21 cellular contexts compared by ENCODE assay signal in genomic region chrX:18545771-18546170, GRCh38.
DNase-seq lines count a peak whose midpoint lies in the region; ATAC-seq, FAIRE-seq and TF ChIP-seq lines count a peak whose summit lies in the region.
"Had no signal": no experiment of that assay in that cellular context is flagged by ENCODE, and none has a peak within 500 bp of the region (broad histone marks: within the 10 kb centered on the region; RNA-seq: fewer than 3 reads in every experiment).

No MANE protein-coding gene starts in this region.

- FAIRE-seq in HepG2 (lab: Jason Lieb, UNC), result peak; percentile 89
- FAIRE-seq: GM12891, GM18507 had no signal

- CTCF ChIA-PET in Calu3 (lab: Charles Lee), result interaction anchor here (1.0 kb wide), 1 partner anchor 10 kb away, joined by 3 read pairs; no protein-coding TSS in a partner anchor
- CTCF ChIA-PET in HepG2 (lab: Yijun Ruan, JAX; ENCODE audit: low intra/inter-chr PET ratio, low total read pairs), result no interaction called here

- H3K27me3 Mint-ChIP-seq in Calu3 (ENCODE audit: unreplicated experiment), result no peaks in the 10 kb centered on the region
- H3K27me3 Mint-ChIP-seq: B cell; CD4-positive, alpha-beta T cell had no signal

- BruUV-seq in Calu3 (replicated peaks; lab: Mats Ljungman, UMichigan) (no TSS peak), HepG2 (replicated peaks; lab: Mats Ljungman, UMichigan) (no TSS peak)

- TF ChIP-seq EP300 in HepG2 (IDR thresholded peaks at IDR 0.05; ENCODE audit: low read depth in 2 of 2, low read length in 2 of 2), result no peak
- no peak for TF ChIP-seq EP300 in HepG2 (CRISPR knock-in tag; IDR thresholded peaks at IDR 0.05; ENCODE audit: borderline replicate concordance)

- no peak overlapping the region for H3K9ac ChIP-seq in HepG2 (ENCODE audit: insufficient read depth, low read depth, low read length)
- H3K9ac ChIP-seq: BLaER1 had no signal

- no peaks in the 10 kb centered on the region for H3K36me3 Mint-ChIP-seq in Calu3 (ENCODE audit: insufficient read depth, unreplicated experiment)

- H3K4me1 Mint-ChIP-seq in Calu3 (ENCODE audit: low read depth, unreplicated experiment), result peaks cover 26% of the 10 kb centered on the region
- H3K4me1 Mint-ChIP-seq: CD8-positive, alpha-beta memory T cell had no signal

- no peak for DNase-seq in Calu3
- peak; percentile 20 for DNase-seq in SW480 (ENCODE audit: low spot score)
- peak; percentile 69 for DNase-seq in HepG2 (ENCODE audit: low spot score)
- no peak for DNase-seq in AML-193 (lab: John Stamatoyannopoulos, UW)
- DNase-seq in CD1c-positive myeloid dendritic cell (ENCODE audit: extremely low spot score), result no peak
- no peak for DNase-seq in H4 (ENCODE audit: low spot score)
- DNase-seq: 8988T; CD4-positive, alpha-beta T cell; CD8-positive, alpha-beta memory T cell; DMS79 treated with DMSO at 0.1 percent for 48 hours; GF-D8; GOT3; H7; HCEC 1CT had no signal

- WGBS in HepG2 (ENCODE audit: low lambda C conversion rate), result 33% methylated on average over 2 of the region's 2 CpGs

- H3K27me3 ChIP-seq in HepG2 (ENCODE audit: control insufficient read depth in 1 of 2, insufficient read depth in 2 of 2, low read length in 2 of 2) (no peaks in the 10 kb centered on the region), neutrophil (no peaks in the 10 kb centered on the region)

- no peak for TF ChIP-seq RAD21 in HepG2 (CRISPR knock-in tag; IDR thresholded peaks at IDR 0.05)

- H3K27ac ChIP-seq in HepG2 (ENCODE audit: extremely low read length, insufficient read depth, low read length) (peak overlapping the region; percentile 50), neutrophil (peak overlapping the region; percentile 72)
- H3K27ac ChIP-seq: BLaER1, C4-2B had no signal

- H3K9me3 Mint-ChIP-seq in Calu3 (ENCODE audit: low read depth, unreplicated experiment), result no peaks in the 10 kb centered on the region

- H3K4me2 ChIP-seq in HepG2 (ENCODE audit: low read depth, low read length), result peak overlapping the region; percentile 42
- H3K4me2 ChIP-seq: BLaER1 had no signal

- ATAC-seq in HepG2 (peak; percentile 80), HG02870 (IDR thresholded peaks at IDR 0.05; ENCODE audit: unreplicated experiment) (no peak)

- peaks cover 20% of the 10 kb centered on the region for H3K4me1 ChIP-seq in HepG2 (ENCODE audit: insufficient read depth, low read length)
- peaks cover 10 to 15% of the 10 kb centered on the region in 2 experiments for H3K4me1 ChIP-seq in neutrophil (ENCODE audit: control insufficient read depth in 1 of 2, insufficient read depth in 1 of 2, low read depth in 1 of 2, low read length in 1 of 2)
- H3K4me1 ChIP-seq: BLaER1 had no signal

- no peak overlapping the region for H2AFZ ChIP-seq in HepG2 (ENCODE audit: low read length)

- no peak overlapping the region for H3K4me3 Mint-ChIP-seq in Calu3 (ENCODE audit: low read depth, unreplicated experiment)
- H3K4me3 Mint-ChIP-seq: B cell; CD4-positive, alpha-beta T cell; CD8-positive, alpha-beta memory T cell had no signal

- H3K27ac Mint-ChIP-seq in Calu3 (ENCODE audit: unreplicated experiment), result peak overlapping the region; percentile 67
- H3K27ac Mint-ChIP-seq: B cell; CD4-positive, alpha-beta T cell; CD8-positive, alpha-beta memory T cell had no signal

- in situ Hi-C loops in HepG2 (cut with HindIII; ENCODE audit: extremely low pct_ligation_motif_present, low pct_unique_long_range_greater_than_20kb), result no loop called here

- TF ChIP-seq POLR2A in HepG2 (IDR thresholded peaks at IDR 0.05; ENCODE audit: insufficient read depth in 1 of 2, low read depth in 2 of 2, low read length in 2 of 2), result no peak

- H3K9me3 ChIP-seq in HepG2 (ENCODE audit: low read length) (no peaks in the 10 kb centered on the region), neutrophil (no peaks in the 10 kb centered on the region)
- H3K9me3 ChIP-seq: BLaER1 had no signal

- intact Hi-C loops in Calu3 (cut with micrococcal nuclease; ENCODE audit: unreplicated experiment) (loop anchor here (10.0 kb wide), 1 partner anchor 111 kb away; no protein-coding TSS in a partner anchor), HepG2 (cut with micrococcal nuclease; ENCODE audit: unreplicated experiment) (no loop called here)

- H4K20me1 ChIP-seq in HepG2 (ENCODE audit: insufficient read depth, low read length), result no peaks in the 10 kb centered on the region
- H4K20me1 ChIP-seq: BLaER1 had no signal

- no peaks in the 10 kb centered on the region for H3K36me3 ChIP-seq in HepG2 (replicated peaks in 1 of 2; ENCODE audit: control insufficient read depth in 1 of 2, insufficient read depth in 2 of 2, low read length in 2 of 2)
- H3K36me3 ChIP-seq in neutrophil, result no peaks in the 10 kb centered on the region
- H3K36me3 ChIP-seq: BLaER1 had no signal

- H3K4me3 ChIP-seq in HepG2 (replicated peaks in 1 of 3; ENCODE audit: insufficient read depth in 1 of 3, low read depth in 2 of 3, low read length in 3 of 3), result no peak overlapping the region
- H3K4me3 ChIP-seq in neutrophil (ENCODE audit: low read depth in 1 of 2, low read length in 1 of 2), result no peak overlapping the region
- H3K4me3 ChIP-seq: BLaER1 had no signal

- no peaks in the 10 kb centered on the region for H3K79me2 ChIP-seq in HepG2 (ENCODE audit: insufficient read depth, low read length)

- TF ChIP-seq CTCF in Calu3 (IDR thresholded peaks at IDR 0.05; ENCODE audit: unreplicated experiment), result no peak
- TF ChIP-seq CTCF in HepG2 (CRISPR knock-in tag; IDR thresholded peaks at IDR 0.05), result no peak
- TF ChIP-seq CTCF in neutrophil (IDR thresholded peaks at IDR 0.05), result no peak

- POLR2A ChIA-PET in HepG2 (lab: Yijun Ruan, JAX), result no interaction called here

TF ChIP-seq in HepG2, 621 proteins besides CTCF, POLR2A, EP300 and RAD21:
- TF ChIP-seq TBX3 (IDR thresholded peaks at IDR 0.05; ENCODE audit: borderline replicate concordance) (peak; percentile 48; the same call in 1 of the 2 replicates), ADNP (CRISPR knock-in tag; IDR thresholded peaks at IDR 0.05) (no peak), PPARG (CRISPR knock-in tag; conservative IDR thresholded peaks at IDR 0.05) (peak; percentile 44; the same call in 1 of the 2 replicates), CEBPG (CRISPR knock-in tag; IDR thresholded peaks at IDR 0.05) (0 out of 2 replicates have a peak, but pooled peaks have one; percentile 7), NR2F6 (IDR thresholded peaks at IDR 0.05) (no peak; the same call in 1 of the 2 replicates), NR2F6 (CRISPR knock-in tag; IDR thresholded peaks at IDR 0.05) (peak; percentile 14; the same call in 1 of the 2 replicates), ZMAT3 (CRISPR knock-in tag; conservative IDR thresholded peaks at IDR 0.05) (no peak), PHB2 (IDR thresholded peaks at IDR 0.05; ENCODE audit: partially characterized antibody) (no peak), RARA (CRISPR knock-in tag; IDR thresholded peaks at IDR 0.05) (peak; percentile 52), HNF4A (CRISPR knock-in tag; IDR thresholded peaks at IDR 0.05) (peak; percentile 47)
- TF ChIP-seq, protein P1, sequence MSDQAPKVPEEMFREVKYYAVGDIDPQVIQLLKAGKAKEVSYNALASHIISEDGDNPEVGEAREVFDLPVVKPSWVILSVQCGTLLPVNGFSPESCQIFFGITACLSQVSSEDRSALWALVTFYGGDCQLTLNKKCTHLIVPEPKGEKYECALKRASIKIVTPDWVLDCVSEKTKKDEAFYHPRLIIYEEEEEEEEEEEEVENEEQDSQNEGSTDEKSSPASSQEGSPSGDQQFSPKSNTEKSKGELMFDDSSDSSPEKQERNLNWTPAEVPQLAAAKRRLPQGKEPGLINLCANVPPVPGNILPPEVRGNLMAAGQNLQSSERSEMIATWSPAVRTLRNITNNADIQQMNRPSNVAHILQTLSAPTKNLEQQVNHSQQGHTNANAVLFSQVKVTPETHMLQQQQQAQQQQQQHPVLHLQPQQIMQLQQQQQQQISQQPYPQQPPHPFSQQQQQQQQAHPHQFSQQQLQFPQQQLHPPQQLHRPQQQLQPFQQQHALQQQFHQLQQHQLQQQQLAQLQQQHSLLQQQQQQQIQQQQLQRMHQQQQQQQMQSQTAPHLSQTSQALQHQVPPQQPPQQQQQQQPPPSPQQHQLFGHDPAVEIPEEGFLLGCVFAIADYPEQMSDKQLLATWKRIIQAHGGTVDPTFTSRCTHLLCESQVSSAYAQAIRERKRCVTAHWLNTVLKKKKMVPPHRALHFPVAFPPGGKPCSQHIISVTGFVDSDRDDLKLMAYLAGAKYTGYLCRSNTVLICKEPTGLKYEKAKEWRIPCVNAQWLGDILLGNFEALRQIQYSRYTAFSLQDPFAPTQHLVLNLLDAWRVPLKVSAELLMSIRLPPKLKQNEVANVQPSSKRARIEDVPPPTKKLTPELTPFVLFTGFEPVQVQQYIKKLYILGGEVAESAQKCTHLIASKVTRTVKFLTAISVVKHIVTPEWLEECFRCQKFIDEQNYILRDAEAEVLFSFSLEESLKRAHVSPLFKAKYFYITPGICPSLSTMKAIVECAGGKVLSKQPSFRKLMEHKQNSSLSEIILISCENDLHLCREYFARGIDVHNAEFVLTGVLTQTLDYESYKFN (CRISPR knock-in tag; conservative IDR thresholded peaks at IDR 0.05), result peak; percentile 52; the same call in 1 of the 2 replicates
- TF ChIP-seq, protein P2, sequence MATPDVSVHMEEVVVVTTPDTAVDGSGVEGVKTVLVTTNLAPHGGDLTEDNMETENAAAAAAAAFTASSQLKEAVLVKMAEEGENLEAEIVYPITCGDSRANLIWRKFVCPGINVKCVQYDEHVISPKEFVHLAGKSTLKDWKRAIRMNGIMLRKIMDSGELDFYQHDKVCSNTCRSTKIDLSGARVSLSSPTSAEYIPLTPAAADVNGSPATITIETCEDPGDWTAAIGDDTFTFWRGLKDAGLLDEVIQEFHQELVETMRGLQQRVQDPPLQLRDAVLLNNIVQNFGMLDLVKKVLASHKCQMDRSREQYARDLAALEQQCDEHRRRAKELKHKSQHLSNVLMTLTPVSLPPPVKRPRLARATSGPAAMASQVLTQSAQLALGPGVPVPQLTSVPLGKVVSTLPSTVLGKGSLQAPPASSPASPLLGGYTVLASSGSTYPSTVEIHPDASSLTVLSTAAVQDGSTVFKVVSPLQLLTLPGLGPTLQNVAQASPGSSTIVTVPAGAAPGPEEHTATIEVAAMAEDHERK (CRISPR knock-in tag; IDR thresholded peaks at IDR 0.05; ENCODE audit: low read depth), result no peak

Comparison
In these comparisons a context has a peak if more than half of its experiments do, and no peak if none do; other contexts are left out.
1. DNase-seq: peak in SW480 (single experiment) and HepG2 (single experiment); none in Calu3 (single experiment), AML-193 (0 of 2), CD1c-positive myeloid dendritic cell (single experiment) and H4 (single experiment).